ENCODE assay signal across 2 cellular contexts in the genomic region with DNA sequence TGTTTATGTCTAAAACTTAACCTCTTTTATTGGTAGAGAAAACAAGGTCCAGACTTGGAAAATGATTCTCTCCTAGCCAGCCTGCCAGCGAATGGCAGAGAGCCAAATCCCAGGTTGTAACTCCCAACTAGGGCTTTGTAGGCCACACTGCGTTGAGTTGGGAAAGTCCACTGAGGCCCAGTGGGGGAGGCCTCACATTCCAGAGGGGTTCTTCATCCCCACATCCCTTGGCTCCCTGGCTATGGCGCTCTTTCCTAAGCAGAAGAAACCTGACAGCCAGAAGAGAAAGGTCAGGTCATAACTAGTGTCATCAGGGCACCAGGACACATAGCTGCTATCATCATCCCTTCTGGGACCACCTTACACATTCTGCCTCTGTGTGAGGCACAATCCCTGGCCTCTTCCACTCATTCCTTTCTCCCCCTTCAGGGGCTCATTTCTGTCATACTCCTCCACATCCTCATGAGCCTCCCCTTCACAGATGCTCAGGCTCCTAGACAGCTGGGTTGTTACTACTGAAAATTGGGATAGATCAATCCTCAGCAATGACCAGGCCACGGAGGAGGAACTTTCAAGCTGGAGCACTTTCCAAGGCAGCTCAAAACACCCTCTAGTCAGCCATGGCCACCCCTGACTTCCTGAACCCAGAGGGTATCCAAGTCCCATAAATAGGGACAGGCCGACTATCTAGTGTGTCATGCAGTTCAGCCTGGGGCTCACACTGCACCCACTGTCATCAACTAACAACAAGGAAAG.
TF ChIP-seq lines count a peak whose summit lies in the region.

No MANE protein-coding gene starts in this region.

TF ChIP-seq in HEK293, 187 proteins besides CTCF, POLR2A, EP300 and RAD21:
- TF ChIP-seq, protein P1, sequence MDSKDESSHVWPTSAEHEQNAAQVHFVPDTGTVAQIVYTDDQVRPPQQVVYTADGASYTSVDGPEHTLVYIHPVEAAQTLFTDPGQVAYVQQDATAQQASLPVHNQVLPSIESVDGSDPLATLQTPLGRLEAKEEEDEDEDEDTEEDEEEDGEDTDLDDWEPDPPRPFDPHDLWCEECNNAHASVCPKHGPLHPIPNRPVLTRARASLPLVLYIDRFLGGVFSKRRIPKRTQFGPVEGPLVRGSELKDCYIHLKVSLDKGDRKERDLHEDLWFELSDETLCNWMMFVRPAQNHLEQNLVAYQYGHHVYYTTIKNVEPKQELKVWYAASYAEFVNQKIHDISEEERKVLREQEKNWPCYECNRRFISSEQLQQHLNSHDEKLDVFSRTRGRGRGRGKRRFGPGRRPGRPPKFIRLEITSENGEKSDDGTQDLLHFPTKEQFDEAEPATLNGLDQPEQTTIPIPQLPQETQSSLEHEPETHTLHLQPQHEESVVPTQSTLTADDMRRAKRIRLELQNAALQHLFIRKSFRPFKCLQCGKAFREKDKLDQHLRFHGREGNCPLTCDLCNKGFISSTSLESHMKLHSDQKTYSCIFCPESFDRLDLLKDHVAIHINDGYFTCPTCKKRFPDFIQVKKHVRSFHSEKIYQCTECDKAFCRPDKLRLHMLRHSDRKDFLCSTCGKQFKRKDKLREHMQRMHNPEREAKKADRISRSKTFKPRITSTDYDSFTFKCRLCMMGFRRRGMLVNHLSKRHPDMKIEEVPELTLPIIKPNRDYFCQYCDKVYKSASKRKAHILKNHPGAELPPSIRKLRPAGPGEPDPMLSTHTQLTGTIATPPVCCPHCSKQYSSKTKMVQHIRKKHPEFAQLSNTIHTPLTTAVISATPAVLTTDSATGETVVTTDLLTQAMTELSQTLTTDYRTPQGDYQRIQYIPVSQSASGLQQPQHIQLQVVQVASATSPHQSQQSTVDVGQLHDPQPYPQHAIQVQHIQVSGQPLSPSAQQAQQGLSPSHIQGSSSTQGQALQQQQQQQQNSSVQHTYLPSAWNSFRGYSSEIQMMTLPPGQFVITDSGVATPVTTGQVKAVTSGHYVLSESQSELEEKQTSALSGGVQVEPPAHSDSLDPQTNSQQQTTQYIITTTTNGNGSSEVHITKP (tag by site-specific recombination; IDR thresholded peaks at IDR 0.05), result peak; percentile 96
- TF ChIP-seq ZNF677 (tag by site-specific recombination; IDR thresholded peaks at IDR 0.05), result no peak
TF ChIP-seq in HEK293: peak in this region for 1.

TF ChIP-seq in K562, 482 proteins besides CTCF, POLR2A, EP300 and RAD21 (continued from another document):
- TF ChIP-seq, protein P1 (IDR thresholded peaks at IDR 0.05; ENCODE audit: partially characterized antibody), result peak; percentile 65
- no peak for TF ChIP-seq SRSF3 (IDR thresholded peaks at IDR 0.05; ENCODE audit: insufficient read depth, low read length)
- no peak for TF ChIP-seq BRD9 (IDR thresholded peaks at IDR 0.05; ENCODE audit: low read depth, partially characterized antibody)
- no peak for TF ChIP-seq ZNF316 (IDR thresholded peaks at IDR 0.05)
